In genomic region chr4:18529482-18529881, GRCh38 we compare ENCODE assay signal across 25 cellular contexts.
"Had no signal": no experiment of that assay in that cellular context is flagged by ENCODE, and none has a peak within 500 bp of the region (broad histone marks: within the 10 kb centered on the region; RNA-seq: fewer than 3 reads in every experiment).

No MANE protein-coding gene starts in this region.

- FAIRE-seq: keratinocyte had no signal

- H3K4me3 ChIP-seq: esophagus squamous epithelium, heart right ventricle, lower lobe of right lung, psoas muscle, sigmoid colon, spleen, thoracic aorta, tibial nerve, upper lobe of left lung, uterus had no signal

- H3K27ac ChIP-seq: esophagus squamous epithelium, heart right ventricle, lower lobe of right lung, psoas muscle, sigmoid colon, spleen, thoracic aorta, tibial nerve, upper lobe of left lung, uterus had no signal

- H3K27me3 ChIP-seq: esophagus squamous epithelium, heart right ventricle, sigmoid colon, spleen, tibial nerve, upper lobe of left lung, uterus had no signal

- H3K9me3 ChIP-seq: esophagus squamous epithelium, lower lobe of right lung, psoas muscle, sigmoid colon, spleen, thoracic aorta, tibial nerve, upper lobe of left lung, uterus had no signal

- ATAC-seq: effector memory CD8-positive, alpha-beta T cell; heart right ventricle; left ventricle myocardium superior; lower lobe of right lung; naive thymus-derived CD8-positive, alpha-beta T cell; psoas muscle; right cardiac atrium; stimulated activated memory B cell treated with anti-CD40 and anti-IgM and Interleukin-4, amounts not matched to agents 10 μg/mL and 1 μg/mL and 100 μg/mL, for 72 hours; stimulated activated naive CD8-positive, alpha-beta T cell treated with anti-CD3 and anti-CD28 coated beads, Interleukin-15, Interleukin-2, amounts not matched to agents 100 U/mL and 50 U/mL, for 24 hours had no signal

- H3K36me3 ChIP-seq: esophagus squamous epithelium, heart right ventricle, lower lobe of right lung, sigmoid colon, spleen, thoracic aorta, tibial nerve, upper lobe of left lung, uterus had no signal

- H3K4me1 ChIP-seq: esophagus squamous epithelium, heart right ventricle, lower lobe of right lung, psoas muscle, sigmoid colon, spleen, tibial nerve, upper lobe of left lung, uterus had no signal

- DNase-seq: cortex of kidney; effector memory CD8-positive, alpha-beta T cell; erythroblast; esophagus squamous epithelium; foreskin melanocyte; glutamatergic neuron; heart right ventricle; hippocampal formation; left ventricle myocardium superior; lower lobe of right lung; naive thymus-derived CD8-positive, alpha-beta T cell; nephron progenitor cell; nucleus accumbens; psoas muscle; right cardiac atrium; sigmoid colon; spleen; stimulated activated CD4-positive, alpha-beta T cell treated with anti-CD3 and anti-CD28 coated beads, Interleukin-4, amount 100 ng/mL, for 4 hours; stimulated activated naive CD8-positive, alpha-beta T cell treated with anti-CD3 and anti-CD28 coated beads, Interleukin-15, Interleukin-2, amounts not matched to agents 100 U/mL and 50 U/mL, for 24 hours; upper lobe of left lung; uterus had no signal
